In genomic region chr17:69410671-69411070, GRCh38 we compare ENCODE assay signal across 24 cellular contexts.
"Had no signal": no experiment of that assay in that cellular context is flagged by ENCODE, and none has a peak within 500 bp of the region (broad histone marks: within the 10 kb centered on the region; RNA-seq: fewer than 3 reads in every experiment).

No MANE protein-coding gene starts in this region.

- H3K9me3 ChIP-seq: stomach, suprapubic skin, testis, thoracic aorta, thyroid gland, tibial artery, tibial nerve, transverse colon, upper lobe of left lung, upper lobe of right lung, uterus, vagina had no signal

- H3K36me3 ChIP-seq: stomach, suprapubic skin, thoracic aorta, thyroid gland, tibial artery, tibial nerve, transverse colon, upper lobe of left lung, upper lobe of right lung, uterus, vagina had no signal

- H3K4me1 ChIP-seq: testis, uterus had no signal

- H3K27me3 ChIP-seq: stomach, suprapubic skin, testis, thyroid gland, tibial artery, tibial nerve, transverse colon, upper lobe of left lung, upper lobe of right lung, uterus, vagina had no signal

- H3K4me3 ChIP-seq: stomach, suprapubic skin, testis, thoracic aorta, thyroid gland, tibial artery, tibial nerve, transverse colon, upper lobe of left lung, upper lobe of right lung, uterus, vagina had no signal

- DNase-seq: stimulated activated CD4-positive, alpha-beta T cell treated with anti-CD3 and anti-CD28 coated beads, Interleukin-2, amount 100 ng/mL, for 48 hours; stimulated activated CD4-positive, alpha-beta T cell treated with anti-CD3 and anti-CD28 coated beads, Interleukin-4, amount 100 ng/mL, for 1 hour; stimulated activated CD4-positive, alpha-beta T cell treated with anti-CD3 and anti-CD28 coated beads, Interleukin-4, amount 100 ng/mL, for 24 hours; stimulated activated CD4-positive, alpha-beta T cell treated with anti-CD3 and anti-CD28 coated beads, Interleukin-4, amount 100 ng/mL, for 4 hours; stimulated activated CD8-positive, alpha-beta memory T cell treated with anti-CD3 and anti-CD28 coated beads, Interleukin-4, amount 100 ng/mL, for 48 hours; stimulated activated naive B cell treated with anti-CD40 and anti-IgM and Interleukin-4, amounts not matched to agents 10 μg/mL and 1 μg/mL and 100 μg/mL, for 72 hours; stimulated activated naive CD4-positive, alpha-beta T cell; stimulated activated naive CD4-positive, alpha-beta T cell treated with Interleukin-2 at 50 U/mL for 16 hours; stimulated activated naive CD8-positive, alpha-beta T cell treated with anti-CD3 and anti-CD28 coated beads, Interleukin-15, amount 100 ng/mL, for 72 hours; stimulated activated naive CD8-positive, alpha-beta T cell treated with anti-CD3 and anti-CD28 coated beads, Interleukin-15, Interleukin-2, amounts not matched to agents 100 U/mL and 50 U/mL, for 24 hours; stomach; substantia nigra; testis; thyroid gland; tibial artery; transverse colon; trophoblast cell; upper lobe of right lung; uterus had no signal

- H3K27ac ChIP-seq: stomach, suprapubic skin, testis, thoracic aorta, thyroid gland, tibial artery, tibial nerve, transverse colon, upper lobe of left lung, upper lobe of right lung, uterus, vagina had no signal
